In the genomic region with DNA sequence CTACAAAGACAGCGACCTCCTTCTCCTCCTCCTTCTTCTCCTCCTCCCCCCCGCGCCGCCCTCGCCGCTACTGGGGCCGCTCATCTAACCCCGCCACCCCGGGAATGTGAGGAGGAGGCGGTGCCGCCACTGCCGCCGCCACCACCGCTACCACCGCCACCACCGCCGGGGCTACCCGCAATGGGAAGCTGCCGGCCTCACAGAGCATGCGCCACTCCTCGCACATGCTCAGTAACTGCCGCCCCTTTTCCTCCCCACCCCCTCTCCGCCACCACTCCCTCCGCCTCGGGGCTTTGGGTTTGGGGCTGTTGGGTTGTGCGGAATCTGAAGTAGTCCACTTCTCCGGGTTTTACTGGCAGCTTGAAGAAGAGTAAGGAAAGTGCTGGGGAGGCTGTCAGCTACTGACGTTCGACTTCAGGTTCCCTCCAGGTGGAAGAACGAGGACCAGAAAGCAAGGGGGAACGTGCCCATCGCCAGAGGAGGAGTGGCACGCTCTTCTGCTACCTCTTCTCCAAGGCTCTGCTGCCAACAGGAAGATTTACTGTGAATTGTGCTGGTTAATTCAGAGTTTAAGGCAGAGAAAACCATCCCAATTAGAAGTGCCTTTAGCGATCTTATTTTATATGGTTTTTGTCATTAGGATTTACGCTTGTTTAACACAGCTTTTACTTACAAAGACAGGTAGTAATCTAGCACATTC, we compare ENCODE assay signal across 8 cellular contexts. TPM values are rescaled to one million over a fixed set of nuclear protein-coding genes. Genes with fewer than 3 reads are reported as not detected.
A peak's percentile ranks its signal among the peaks of the same experiment; 100 is the strongest.
DNase-seq lines count a peak whose midpoint lies in the region; ATAC-seq and TF ChIP-seq lines count a peak whose summit lies in the region.

A gene with protein sequence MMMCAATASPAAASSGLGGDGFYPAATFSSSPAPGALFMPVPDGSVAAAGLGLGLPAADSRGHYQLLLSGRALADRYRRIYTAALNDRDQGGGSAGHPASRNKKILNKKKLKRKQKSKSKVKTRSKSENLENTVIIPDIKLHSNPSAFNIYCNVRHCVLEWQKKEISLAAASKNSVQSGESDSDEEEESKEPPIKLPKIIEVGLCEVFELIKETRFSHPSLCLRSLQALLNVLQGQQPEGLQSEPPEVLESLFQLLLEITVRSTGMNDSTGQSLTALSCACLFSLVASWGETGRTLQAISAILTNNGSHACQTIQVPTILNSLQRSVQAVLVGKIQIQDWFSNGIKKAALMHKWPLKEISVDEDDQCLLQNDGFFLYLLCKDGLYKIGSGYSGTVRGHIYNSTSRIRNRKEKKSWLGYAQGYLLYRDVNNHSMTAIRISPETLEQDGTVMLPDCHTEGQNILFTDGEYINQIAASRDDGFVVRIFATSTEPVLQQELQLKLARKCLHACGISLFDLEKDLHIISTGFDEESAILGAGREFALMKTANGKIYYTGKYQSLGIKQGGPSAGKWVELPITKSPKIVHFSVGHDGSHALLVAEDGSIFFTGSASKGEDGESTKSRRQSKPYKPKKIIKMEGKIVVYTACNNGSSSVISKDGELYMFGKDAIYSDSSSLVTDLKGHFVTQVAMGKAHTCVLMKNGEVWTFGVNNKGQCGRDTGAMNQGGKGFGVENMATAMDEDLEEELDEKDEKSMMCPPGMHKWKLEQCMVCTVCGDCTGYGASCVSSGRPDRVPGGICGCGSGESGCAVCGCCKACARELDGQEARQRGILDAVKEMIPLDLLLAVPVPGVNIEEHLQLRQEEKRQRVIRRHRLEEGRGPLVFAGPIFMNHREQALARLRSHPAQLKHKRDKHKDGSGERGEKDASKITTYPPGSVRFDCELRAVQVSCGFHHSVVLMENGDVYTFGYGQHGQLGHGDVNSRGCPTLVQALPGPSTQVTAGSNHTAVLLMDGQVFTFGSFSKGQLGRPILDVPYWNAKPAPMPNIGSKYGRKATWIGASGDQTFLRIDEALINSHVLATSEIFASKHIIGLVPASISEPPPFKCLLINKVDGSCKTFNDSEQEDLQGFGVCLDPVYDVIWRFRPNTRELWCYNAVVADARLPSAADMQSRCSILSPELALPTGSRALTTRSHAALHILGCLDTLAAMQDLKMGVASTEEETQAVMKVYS (N-terminal part only) (minus strand): TSS at position 190 of the 700 bp plus-strand sequence. CDS start 319 bp downstream, outside the sequence.

- POLR2A ChIA-PET in AG04450 (lab: Yijun Ruan, JAX) (interaction anchor here (0.5 to 1.1 kb wide), 5 partner anchors 15 to 528 kb away, joined by 3 to 6 read pairs (median 4); no protein-coding TSS in a partner anchor), activated B cell treated with CpG ODN at 0.5 μM for 24 hours (lab: Charles Lee) (interaction anchor here (0.6 to 6.7 kb wide), 28 partner anchors 10 to 177 kb away, joined by 3 to 272 read pairs (median 5); no protein-coding TSS in a partner anchor)

- H3K4me1 Mint-ChIP-seq in activated B cell treated with CpG ODN at 0.5 μM for 24 hours (peaks cover 76% of the 10 kb centered on the region), immature natural killer cell (peaks cover 73 to 80% of the 10 kb centered on the region in 2 donors)

- H3K27ac ChIP-seq in AG04450 (ENCODE audit: low read depth, low read length) (no peak within 1 kb of the TSS), caudate nucleus (ENCODE audit: low read depth, low read length) (peak within 1 kb of the TSS; percentile 94), spleen (peak within 1 kb of the TSS; percentile 92 to 98 (median 96))

- in situ Hi-C loops in GM18951 (cut with MboI; ENCODE audit: low sequenced_read_pairs, unreplicated experiment): no loop called here

- H3K4me3 Mint-ChIP-seq in activated B cell treated with CpG ODN at 0.5 μM for 24 hours (peak within 1 kb of the TSS; percentile 97), immature natural killer cell (peak within 1 kb of the TSS; percentile 95 to 98 (median 96))

- H3K27me3 ChIP-seq in AG04450 (ENCODE audit: control insufficient read depth, insufficient read depth, low read length): no peaks in the 10 kb centered on the region
- H3K27me3 ChIP-seq in spleen (replicated peaks in 1 of 7): no peaks in the 10 kb centered on the region

- ATAC-seq in HG03196 (IDR thresholded peaks at IDR 0.05; ENCODE audit: unreplicated experiment) (peak; percentile 47), activated B cell treated with CpG ODN at 0.5 μM for 24 hours (ENCODE audit: low read depth) (peak; percentile 67)

- CTCF ChIA-PET in AG04450 (lab: Charles Lee) (interaction anchor here (0.6 to 1.4 kb wide), 5 partner anchors 31 to 152 kb away, joined by 3 to 6 read pairs (median 4); no protein-coding TSS in a partner anchor), activated B cell treated with CpG ODN at 0.5 μM for 24 hours (lab: Charles Lee) (interaction anchor here (0.7 to 7.4 kb wide), 10 partner anchors 10 to 151 kb away, joined by 3 to 95 read pairs (median 4); no protein-coding TSS in a partner anchor)

- H3K9me3 Mint-ChIP-seq in activated B cell treated with CpG ODN at 0.5 μM for 24 hours (no peaks in the 10 kb centered on the region), immature natural killer cell (no peaks in the 10 kb centered on the region)

- H3K36me3 Mint-ChIP-seq in activated B cell treated with CpG ODN at 0.5 μM for 24 hours (ENCODE audit: low read depth) (peaks cover 24% of the 10 kb centered on the region), immature natural killer cell (no peaks in the 10 kb centered on the region)

- H3K27me3 Mint-ChIP-seq in activated B cell treated with CpG ODN at 0.5 μM for 24 hours (no peaks in the 10 kb centered on the region), immature natural killer cell (ENCODE audit: low read depth in 3 of 3) (peaks cover 18 to 37% (median 20%) of the 10 kb centered on the region in 3 donors)

- H3K4me3 ChIP-seq in AG04450 (ENCODE audit: low read depth, low read length) (peak within 1 kb of the TSS; percentile 86), spleen (peak within 1 kb of the TSS; percentile 62 to 99 (median 92))

- peaks cover 53 to 71% (median 61%) of the 10 kb centered on the region in 6 donors for H3K4me1 ChIP-seq in spleen

- intact Hi-C loops in activated B cell treated with CpG ODN at 0.5 μM for 24 hours (cut with micrococcal nuclease) (loop anchor here (1.0 to 2.0 kb wide), 7 partner anchors 22 to 370 kb away; a partner anchor contains a TSS), spleen (cut with DNase I; ENCODE audit: low total_unique reads) (no loop called here)

- TF ChIP-seq CTCF in AG04450 (IDR thresholded peaks at IDR 0.05; ENCODE audit: low read depth, low read length): no peak
- no peak for TF ChIP-seq CTCF in activated B cell treated with CpG ODN at 0.5 μM for 24 hours (IDR thresholded peaks at IDR 0.05)
- TF ChIP-seq CTCF in spleen (IDR thresholded peaks at IDR 0.05 in 8 of 11, conservative IDR thresholded peaks at IDR 0.05 in 3 of 11): peak in 3 of 11 experiments; percentile 8 to 33 (median 25)

- DNase-seq in AG04450 (ENCODE audit: low read depth, low spot score) (peak; percentile 98), NCI-H345 (lab: John Stamatoyannopoulos, UW) (peak; percentile 99), activated B cell treated with CpG ODN at 0.5 μM for 24 hours (peak; percentile 95), caudate nucleus (lab: John Stamatoyannopoulos, UW) (peak; percentile 56 to 99 (median 93)), immature natural killer cell (peak; percentile 97 to 98 (median 97)), spleen (peak; percentile 99)

- peak; percentile 95 for TF ChIP-seq POLR2A in GM18951 (IDR thresholded peaks at IDR 0.05; ENCODE audit: extremely low read depth, insufficient read depth, insufficient read length)
- peak; percentile 85 to 97 (median 85) for TF ChIP-seq POLR2A in spleen (IDR thresholded peaks at IDR 0.05)

- no peaks in the 10 kb centered on the region for H3K9me3 ChIP-seq in AG04450 (ENCODE audit: control insufficient read depth, insufficient read depth, low read length)
- no peaks in the 10 kb centered on the region for H3K9me3 ChIP-seq in spleen

- H3K27ac Mint-ChIP-seq in activated B cell treated with CpG ODN at 0.5 μM for 24 hours: peak within 1 kb of the TSS; percentile 98
- peak within 1 kb of the TSS; percentile 93 to 98 (median 96) for H3K27ac Mint-ChIP-seq in immature natural killer cell

- WGBS in spleen, 5 donors: 1 to 3% (median 2%) methylated on average over 19 to 35 of the region's 35 CpGs

- H3K36me3 ChIP-seq in spleen: no peaks in the 10 kb centered on the region

RNA-seq across cellular contexts. Expression of the gene that starts here (rescaled TPM):
- polyA plus RNA-seq in AG04450 (2011; rRNA removed) (49.4 and 51.2 TPM in 2 replicates), immature natural killer cell (10 to 100 TPM in 2 of 3 donors, 1 to 10 TPM in 1; 7.6 to 44.0 (median 18.6) TPM), spleen (10 to 100 TPM; 55.2 to 66.4 (median 61.3) TPM)
- polyA minus RNA-seq in AG04450 (2011; rRNA and poly(A)+ RNA removed): 110 and 128 TPM in 2 replicates
- total RNA-seq in activated B cell treated with CpG ODN at 0.5 μM for 24 hours (310 and 314 TPM in 2 replicates), spleen (100 to 1,000 TPM; 169 to 251 (median 217) TPM)
